In the genomic region with DNA sequence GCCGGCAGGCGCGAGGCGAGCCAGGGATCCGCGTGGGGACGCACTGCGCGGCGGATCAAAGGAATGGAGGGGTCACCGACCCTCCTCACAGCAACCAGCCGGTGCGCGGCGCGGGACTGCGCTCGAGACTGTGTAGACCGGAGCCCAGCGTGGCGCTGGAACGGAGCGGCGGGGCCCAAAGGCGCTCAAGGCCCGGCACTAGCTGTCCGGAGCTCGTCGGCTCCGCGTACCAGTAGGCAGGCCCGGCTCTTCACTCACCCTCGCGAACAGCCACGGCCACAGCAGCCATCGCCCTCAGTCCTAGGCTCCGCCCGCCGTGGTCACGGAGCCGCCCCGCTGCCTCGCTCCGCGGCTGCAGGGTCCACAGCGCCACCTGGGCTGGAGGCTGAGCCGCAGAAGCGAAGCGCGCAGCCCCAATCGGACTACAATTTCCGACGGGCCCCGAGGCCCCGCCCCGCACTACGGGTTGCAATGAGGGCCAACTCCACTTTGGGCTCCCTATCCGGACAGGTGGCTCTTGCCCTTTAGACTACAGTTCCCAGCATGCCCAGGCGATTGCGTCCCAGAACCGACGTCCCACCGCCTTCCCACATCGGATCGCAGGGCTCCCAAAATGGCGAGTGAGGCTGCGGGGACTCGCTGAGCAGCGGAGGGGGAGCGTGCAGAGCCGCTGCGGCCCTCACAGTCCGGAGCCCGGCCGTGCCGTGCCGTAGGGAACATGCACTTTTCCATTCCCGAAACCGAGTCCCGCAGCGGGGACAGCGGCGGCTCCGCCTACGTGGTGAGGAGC, we compare ENCODE assay signal across 1 cellular context.
A peak's percentile ranks its signal among the peaks of the same experiment; 100 is the strongest.
TF ChIP-seq lines count a peak whose summit lies in the region.

TSS of gene EIF2B4 (minus strand) at position 313 of the 790 bp plus-strand sequence. CDS start at position 289, 24 bp downstream.
A gene with protein sequence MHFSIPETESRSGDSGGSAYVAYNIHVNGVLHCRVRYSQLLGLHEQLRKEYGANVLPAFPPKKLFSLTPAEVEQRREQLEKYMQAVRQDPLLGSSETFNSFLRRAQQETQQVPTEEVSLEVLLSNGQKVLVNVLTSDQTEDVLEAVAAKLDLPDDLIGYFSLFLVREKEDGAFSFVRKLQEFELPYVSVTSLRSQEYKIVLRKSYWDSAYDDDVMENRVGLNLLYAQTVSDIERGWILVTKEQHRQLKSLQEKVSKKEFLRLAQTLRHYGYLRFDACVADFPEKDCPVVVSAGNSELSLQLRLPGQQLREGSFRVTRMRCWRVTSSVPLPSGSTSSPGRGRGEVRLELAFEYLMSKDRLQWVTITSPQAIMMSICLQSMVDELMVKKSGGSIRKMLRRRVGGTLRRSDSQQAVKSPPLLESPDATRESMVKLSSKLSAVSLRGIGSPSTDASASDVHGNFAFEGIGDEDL (plus strand): TSS at position 591 of the 790 bp plus-strand sequence. CDS start 128 bp downstream, at position 719.

TF ChIP-seq in K562, 482 proteins besides CTCF, POLR2A, EP300 and RAD21 (continued from another document and continues in another):
- TF ChIP-seq CHD7 (IDR thresholded peaks at IDR 0.05; ENCODE audit: low read depth, low read length) (no peak), ELK1 (CRISPR knock-in tag; IDR thresholded peaks at IDR 0.05) (no peak), ZNF76 (CRISPR knock-in tag; IDR thresholded peaks at IDR 0.05; ENCODE audit: borderline replicate concordance) (no peak), ETS2 (tag; IDR thresholded peaks at IDR 0.05; ENCODE audit: borderline replicate concordance, poor library complexity, severe bottlenecking) (no peak), ZNF124 (CRISPR knock-in tag; IDR thresholded peaks at IDR 0.05) (no peak), PBX2 (CRISPR knock-in tag; IDR thresholded peaks at IDR 0.05; ENCODE audit: low read depth) (no peak), PBX2 (tag; conservative IDR thresholded peaks at IDR 0.05; ENCODE audit: low read depth) (no peak), CBX5 (IDR thresholded peaks at IDR 0.05; ENCODE audit: borderline replicate concordance, low read depth) (no peak; the same call in 1 of the 2 replicates), ZZZ3 (IDR thresholded peaks at IDR 0.05) (no peak), ZNF699 (CRISPR knock-in tag; IDR thresholded peaks at IDR 0.05; ENCODE audit: insufficient replicate concordance) (no peak), MCM7 (IDR thresholded peaks at IDR 0.05) (no peak), USF2 (CRISPR knock-in tag; IDR thresholded peaks at IDR 0.05) (no peak; the same call in 1 of the 2 replicates)
- TF ChIP-seq, protein P1, sequence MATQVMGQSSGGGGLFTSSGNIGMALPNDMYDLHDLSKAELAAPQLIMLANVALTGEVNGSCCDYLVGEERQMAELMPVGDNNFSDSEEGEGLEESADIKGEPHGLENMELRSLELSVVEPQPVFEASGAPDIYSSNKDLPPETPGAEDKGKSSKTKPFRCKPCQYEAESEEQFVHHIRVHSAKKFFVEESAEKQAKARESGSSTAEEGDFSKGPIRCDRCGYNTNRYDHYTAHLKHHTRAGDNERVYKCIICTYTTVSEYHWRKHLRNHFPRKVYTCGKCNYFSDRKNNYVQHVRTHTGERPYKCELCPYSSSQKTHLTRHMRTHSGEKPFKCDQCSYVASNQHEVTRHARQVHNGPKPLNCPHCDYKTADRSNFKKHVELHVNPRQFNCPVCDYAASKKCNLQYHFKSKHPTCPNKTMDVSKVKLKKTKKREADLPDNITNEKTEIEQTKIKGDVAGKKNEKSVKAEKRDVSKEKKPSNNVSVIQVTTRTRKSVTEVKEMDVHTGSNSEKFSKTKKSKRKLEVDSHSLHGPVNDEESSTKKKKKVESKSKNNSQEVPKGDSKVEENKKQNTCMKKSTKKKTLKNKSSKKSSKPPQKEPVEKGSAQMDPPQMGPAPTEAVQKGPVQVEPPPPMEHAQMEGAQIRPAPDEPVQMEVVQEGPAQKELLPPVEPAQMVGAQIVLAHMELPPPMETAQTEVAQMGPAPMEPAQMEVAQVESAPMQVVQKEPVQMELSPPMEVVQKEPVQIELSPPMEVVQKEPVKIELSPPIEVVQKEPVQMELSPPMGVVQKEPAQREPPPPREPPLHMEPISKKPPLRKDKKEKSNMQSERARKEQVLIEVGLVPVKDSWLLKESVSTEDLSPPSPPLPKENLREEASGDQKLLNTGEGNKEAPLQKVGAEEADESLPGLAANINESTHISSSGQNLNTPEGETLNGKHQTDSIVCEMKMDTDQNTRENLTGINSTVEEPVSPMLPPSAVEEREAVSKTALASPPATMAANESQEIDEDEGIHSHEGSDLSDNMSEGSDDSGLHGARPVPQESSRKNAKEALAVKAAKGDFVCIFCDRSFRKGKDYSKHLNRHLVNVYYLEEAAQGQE (CRISPR knock-in tag; IDR thresholded peaks at IDR 0.05; ENCODE audit: low read depth), result peak; percentile 46; the same call in 1 of the 2 replicates
- TF ChIP-seq, protein P2, sequence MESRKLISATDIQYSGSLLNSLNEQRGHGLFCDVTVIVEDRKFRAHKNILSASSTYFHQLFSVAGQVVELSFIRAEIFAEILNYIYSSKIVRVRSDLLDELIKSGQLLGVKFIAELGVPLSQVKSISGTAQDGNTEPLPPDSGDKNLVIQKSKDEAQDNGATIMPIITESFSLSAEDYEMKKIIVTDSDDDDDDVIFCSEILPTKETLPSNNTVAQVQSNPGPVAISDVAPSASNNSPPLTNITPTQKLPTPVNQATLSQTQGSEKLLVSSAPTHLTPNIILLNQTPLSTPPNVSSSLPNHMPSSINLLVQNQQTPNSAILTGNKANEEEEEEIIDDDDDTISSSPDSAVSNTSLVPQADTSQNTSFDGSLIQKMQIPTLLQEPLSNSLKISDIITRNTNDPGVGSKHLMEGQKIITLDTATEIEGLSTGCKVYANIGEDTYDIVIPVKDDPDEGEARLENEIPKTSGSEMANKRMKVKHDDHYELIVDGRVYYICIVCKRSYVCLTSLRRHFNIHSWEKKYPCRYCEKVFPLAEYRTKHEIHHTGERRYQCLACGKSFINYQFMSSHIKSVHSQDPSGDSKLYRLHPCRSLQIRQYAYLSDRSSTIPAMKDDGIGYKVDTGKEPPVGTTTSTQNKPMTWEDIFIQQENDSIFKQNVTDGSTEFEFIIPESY (CRISPR knock-in tag; IDR thresholded peaks at IDR 0.05), result peak; percentile 59; the same call in 1 of the 2 replicates
- TF ChIP-seq, protein P3, sequence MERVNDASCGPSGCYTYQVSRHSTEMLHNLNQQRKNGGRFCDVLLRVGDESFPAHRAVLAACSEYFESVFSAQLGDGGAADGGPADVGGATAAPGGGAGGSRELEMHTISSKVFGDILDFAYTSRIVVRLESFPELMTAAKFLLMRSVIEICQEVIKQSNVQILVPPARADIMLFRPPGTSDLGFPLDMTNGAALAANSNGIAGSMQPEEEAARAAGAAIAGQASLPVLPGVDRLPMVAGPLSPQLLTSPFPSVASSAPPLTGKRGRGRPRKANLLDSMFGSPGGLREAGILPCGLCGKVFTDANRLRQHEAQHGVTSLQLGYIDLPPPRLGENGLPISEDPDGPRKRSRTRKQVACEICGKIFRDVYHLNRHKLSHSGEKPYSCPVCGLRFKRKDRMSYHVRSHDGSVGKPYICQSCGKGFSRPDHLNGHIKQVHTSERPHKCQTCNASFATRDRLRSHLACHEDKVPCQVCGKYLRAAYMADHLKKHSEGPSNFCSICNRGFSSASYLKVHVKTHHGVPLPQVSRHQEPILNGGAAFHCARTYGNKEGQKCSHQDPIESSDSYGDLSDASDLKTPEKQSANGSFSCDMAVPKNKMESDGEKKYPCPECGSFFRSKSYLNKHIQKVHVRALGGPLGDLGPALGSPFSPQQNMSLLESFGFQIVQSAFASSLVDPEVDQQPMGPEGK (CRISPR knock-in tag; IDR thresholded peaks at IDR 0.05; ENCODE audit: borderline replicate concordance), result no peak
